Comparison of ENCODE assay signal across 2 cellular contexts in the genomic region with DNA sequence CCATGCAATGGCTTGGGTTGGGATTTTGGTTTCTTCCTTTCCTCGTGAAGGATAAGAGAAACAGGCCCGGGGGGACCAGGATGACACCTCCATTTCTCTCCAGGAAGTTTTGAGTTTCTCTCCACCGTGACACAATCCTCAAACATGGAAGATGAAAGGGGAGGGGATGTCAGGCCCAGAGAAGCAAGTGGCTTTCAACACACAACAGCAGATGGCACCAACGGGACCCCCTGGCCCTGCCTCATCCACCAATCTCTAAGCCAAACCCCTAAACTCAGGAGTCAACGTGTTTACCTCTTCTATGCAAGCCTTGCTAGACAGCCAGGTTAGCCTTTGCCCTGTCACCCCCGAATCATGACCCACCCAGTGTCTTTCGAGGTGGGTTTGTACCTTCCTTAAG.
TF ChIP-seq lines count a peak whose summit lies in the region.

No MANE protein-coding gene starts in this region.

TF ChIP-seq in SK-N-SH, 30 proteins besides CTCF, POLR2A, EP300 and RAD21:
- TF ChIP-seq, protein P1, sequence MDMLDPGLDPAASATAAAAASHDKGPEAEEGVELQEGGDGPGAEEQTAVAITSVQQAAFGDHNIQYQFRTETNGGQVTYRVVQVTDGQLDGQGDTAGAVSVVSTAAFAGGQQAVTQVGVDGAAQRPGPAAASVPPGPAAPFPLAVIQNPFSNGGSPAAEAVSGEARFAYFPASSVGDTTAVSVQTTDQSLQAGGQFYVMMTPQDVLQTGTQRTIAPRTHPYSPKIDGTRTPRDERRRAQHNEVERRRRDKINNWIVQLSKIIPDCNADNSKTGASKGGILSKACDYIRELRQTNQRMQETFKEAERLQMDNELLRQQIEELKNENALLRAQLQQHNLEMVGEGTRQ (IDR thresholded peaks at IDR 0.05; ENCODE audit: borderline replicate concordance, low read depth, low read length) = no peak
- TF ChIP-seq RCOR1 (IDR thresholded peaks at IDR 0.05; ENCODE audit: low read length) (no peak), GABPA (IDR thresholded peaks at IDR 0.05; ENCODE audit: low read depth) (no peak), POLR2AphosphoS5 (IDR thresholded peaks at IDR 0.05; ENCODE audit: low read depth, low read length) (no peak), JUND (IDR thresholded peaks at IDR 0.05) (no peak), ELF1 (IDR thresholded peaks at IDR 0.05) (no peak), RFX5 (IDR thresholded peaks at IDR 0.05; ENCODE audit: low read length) (no peak), CHD2 (IDR thresholded peaks at IDR 0.05; ENCODE audit: low read length, partially characterized antibody) (no peak), FOSL2 (IDR thresholded peaks at IDR 0.05; ENCODE audit: borderline replicate concordance, low read depth) (no peak), FOXM1 (IDR thresholded peaks at IDR 0.05; ENCODE audit: low read depth) (no peak), SMC3 (IDR thresholded peaks at IDR 0.05; ENCODE audit: low read depth, low read length) (no peak), FOXJ3 (CRISPR knock-in tag; IDR thresholded peaks at IDR 0.05) (no peak), TAF1 (IDR thresholded peaks at IDR 0.05; ENCODE audit: borderline replicate concordance, low read depth, low read length) (no peak), EZH2phosphoT487 (IDR thresholded peaks at IDR 0.05; ENCODE audit: borderline replicate concordance, low read depth) (no peak), YY1 (IDR thresholded peaks at IDR 0.05; ENCODE audit: low read depth) (no peak)
- TF ChIP-seq, protein P2, sequence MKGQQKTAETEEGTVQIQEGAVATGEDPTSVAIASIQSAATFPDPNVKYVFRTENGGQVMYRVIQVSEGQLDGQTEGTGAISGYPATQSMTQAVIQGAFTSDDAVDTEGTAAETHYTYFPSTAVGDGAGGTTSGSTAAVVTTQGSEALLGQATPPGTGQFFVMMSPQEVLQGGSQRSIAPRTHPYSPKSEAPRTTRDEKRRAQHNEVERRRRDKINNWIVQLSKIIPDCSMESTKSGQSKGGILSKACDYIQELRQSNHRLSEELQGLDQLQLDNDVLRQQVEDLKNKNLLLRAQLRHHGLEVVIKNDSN (IDR thresholded peaks at IDR 0.05; ENCODE audit: borderline replicate concordance, low read depth) = no peak
- TF ChIP-seq, protein P3, sequence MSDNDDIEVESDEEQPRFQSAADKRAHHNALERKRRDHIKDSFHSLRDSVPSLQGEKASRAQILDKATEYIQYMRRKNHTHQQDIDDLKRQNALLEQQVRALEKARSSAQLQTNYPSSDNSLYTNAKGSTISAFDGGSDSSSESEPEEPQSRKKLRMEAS (IDR thresholded peaks at IDR 0.05; ENCODE audit: low read depth) = no peak
- TF ChIP-seq, protein P4, sequence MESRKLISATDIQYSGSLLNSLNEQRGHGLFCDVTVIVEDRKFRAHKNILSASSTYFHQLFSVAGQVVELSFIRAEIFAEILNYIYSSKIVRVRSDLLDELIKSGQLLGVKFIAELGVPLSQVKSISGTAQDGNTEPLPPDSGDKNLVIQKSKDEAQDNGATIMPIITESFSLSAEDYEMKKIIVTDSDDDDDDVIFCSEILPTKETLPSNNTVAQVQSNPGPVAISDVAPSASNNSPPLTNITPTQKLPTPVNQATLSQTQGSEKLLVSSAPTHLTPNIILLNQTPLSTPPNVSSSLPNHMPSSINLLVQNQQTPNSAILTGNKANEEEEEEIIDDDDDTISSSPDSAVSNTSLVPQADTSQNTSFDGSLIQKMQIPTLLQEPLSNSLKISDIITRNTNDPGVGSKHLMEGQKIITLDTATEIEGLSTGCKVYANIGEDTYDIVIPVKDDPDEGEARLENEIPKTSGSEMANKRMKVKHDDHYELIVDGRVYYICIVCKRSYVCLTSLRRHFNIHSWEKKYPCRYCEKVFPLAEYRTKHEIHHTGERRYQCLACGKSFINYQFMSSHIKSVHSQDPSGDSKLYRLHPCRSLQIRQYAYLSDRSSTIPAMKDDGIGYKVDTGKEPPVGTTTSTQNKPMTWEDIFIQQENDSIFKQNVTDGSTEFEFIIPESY (IDR thresholded peaks at IDR 0.05; ENCODE audit: borderline replicate concordance, low read depth) = no peak
- TF ChIP-seq, protein P5, sequence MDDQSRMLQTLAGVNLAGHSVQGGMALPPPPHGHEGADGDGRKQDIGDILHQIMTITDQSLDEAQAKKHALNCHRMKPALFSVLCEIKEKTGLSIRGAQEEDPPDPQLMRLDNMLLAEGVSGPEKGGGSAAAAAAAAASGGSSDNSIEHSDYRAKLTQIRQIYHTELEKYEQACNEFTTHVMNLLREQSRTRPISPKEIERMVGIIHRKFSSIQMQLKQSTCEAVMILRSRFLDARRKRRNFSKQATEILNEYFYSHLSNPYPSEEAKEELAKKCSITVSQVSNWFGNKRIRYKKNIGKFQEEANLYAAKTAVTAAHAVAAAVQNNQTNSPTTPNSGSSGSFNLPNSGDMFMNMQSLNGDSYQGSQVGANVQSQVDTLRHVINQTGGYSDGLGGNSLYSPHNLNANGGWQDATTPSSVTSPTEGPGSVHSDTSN (IDR thresholded peaks at IDR 0.05) = no peak

TF ChIP-seq in SK-N-SH treated with all-trans-retinoic acid at 6 μM for 48 hours, 23 proteins besides CTCF, POLR2A, EP300 and RAD21:
- TF ChIP-seq RARB (CRISPR knock-in tag; IDR thresholded peaks at IDR 0.05) (no peak), OSR1 (CRISPR knock-in tag; IDR thresholded peaks at IDR 0.05) (no peak), ZNF70 (CRISPR knock-in tag; IDR thresholded peaks at IDR 0.05) (no peak), SNAI2 (CRISPR knock-in tag; IDR thresholded peaks at IDR 0.05) (no peak), ZC3H10 (CRISPR knock-in tag; IDR thresholded peaks at IDR 0.05) (no peak), GLIS3 (CRISPR knock-in tag; IDR thresholded peaks at IDR 0.05) (no peak), ESRRG (CRISPR knock-in tag; IDR thresholded peaks at IDR 0.05) (no peak), ZFP3 (CRISPR knock-in tag; IDR thresholded peaks at IDR 0.05) (no peak), ISL1 (CRISPR knock-in tag; IDR thresholded peaks at IDR 0.05) (no peak), BACH2 (CRISPR knock-in tag; IDR thresholded peaks at IDR 0.05; ENCODE audit: borderline replicate concordance) (no peak), ZNF8 (CRISPR knock-in tag; IDR thresholded peaks at IDR 0.05) (no peak), CSDC2 (CRISPR knock-in tag; IDR thresholded peaks at IDR 0.05) (no peak), TCF4 (CRISPR knock-in tag; IDR thresholded peaks at IDR 0.05; ENCODE audit: borderline replicate concordance) (no peak)
- TF ChIP-seq, protein P6, sequence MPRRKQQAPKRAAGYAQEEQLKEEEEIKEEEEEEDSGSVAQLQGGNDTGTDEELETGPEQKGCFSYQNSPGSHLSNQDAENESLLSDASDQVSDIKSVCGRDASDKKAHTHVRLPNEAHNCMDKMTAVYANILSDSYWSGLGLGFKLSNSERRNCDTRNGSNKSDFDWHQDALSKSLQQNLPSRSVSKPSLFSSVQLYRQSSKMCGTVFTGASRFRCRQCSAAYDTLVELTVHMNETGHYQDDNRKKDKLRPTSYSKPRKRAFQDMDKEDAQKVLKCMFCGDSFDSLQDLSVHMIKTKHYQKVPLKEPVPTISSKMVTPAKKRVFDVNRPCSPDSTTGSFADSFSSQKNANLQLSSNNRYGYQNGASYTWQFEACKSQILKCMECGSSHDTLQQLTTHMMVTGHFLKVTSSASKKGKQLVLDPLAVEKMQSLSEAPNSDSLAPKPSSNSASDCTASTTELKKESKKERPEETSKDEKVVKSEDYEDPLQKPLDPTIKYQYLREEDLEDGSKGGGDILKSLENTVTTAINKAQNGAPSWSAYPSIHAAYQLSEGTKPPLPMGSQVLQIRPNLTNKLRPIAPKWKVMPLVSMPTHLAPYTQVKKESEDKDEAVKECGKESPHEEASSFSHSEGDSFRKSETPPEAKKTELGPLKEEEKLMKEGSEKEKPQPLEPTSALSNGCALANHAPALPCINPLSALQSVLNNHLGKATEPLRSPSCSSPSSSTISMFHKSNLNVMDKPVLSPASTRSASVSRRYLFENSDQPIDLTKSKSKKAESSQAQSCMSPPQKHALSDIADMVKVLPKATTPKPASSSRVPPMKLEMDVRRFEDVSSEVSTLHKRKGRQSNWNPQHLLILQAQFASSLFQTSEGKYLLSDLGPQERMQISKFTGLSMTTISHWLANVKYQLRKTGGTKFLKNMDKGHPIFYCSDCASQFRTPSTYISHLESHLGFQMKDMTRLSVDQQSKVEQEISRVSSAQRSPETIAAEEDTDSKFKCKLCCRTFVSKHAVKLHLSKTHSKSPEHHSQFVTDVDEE (CRISPR knock-in tag; IDR thresholded peaks at IDR 0.05) = no peak
- TF ChIP-seq, protein P7, sequence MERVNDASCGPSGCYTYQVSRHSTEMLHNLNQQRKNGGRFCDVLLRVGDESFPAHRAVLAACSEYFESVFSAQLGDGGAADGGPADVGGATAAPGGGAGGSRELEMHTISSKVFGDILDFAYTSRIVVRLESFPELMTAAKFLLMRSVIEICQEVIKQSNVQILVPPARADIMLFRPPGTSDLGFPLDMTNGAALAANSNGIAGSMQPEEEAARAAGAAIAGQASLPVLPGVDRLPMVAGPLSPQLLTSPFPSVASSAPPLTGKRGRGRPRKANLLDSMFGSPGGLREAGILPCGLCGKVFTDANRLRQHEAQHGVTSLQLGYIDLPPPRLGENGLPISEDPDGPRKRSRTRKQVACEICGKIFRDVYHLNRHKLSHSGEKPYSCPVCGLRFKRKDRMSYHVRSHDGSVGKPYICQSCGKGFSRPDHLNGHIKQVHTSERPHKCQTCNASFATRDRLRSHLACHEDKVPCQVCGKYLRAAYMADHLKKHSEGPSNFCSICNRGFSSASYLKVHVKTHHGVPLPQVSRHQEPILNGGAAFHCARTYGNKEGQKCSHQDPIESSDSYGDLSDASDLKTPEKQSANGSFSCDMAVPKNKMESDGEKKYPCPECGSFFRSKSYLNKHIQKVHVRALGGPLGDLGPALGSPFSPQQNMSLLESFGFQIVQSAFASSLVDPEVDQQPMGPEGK (CRISPR knock-in tag; IDR thresholded peaks at IDR 0.05; ENCODE audit: borderline replicate concordance) = no peak
- TF ChIP-seq, protein P8, sequence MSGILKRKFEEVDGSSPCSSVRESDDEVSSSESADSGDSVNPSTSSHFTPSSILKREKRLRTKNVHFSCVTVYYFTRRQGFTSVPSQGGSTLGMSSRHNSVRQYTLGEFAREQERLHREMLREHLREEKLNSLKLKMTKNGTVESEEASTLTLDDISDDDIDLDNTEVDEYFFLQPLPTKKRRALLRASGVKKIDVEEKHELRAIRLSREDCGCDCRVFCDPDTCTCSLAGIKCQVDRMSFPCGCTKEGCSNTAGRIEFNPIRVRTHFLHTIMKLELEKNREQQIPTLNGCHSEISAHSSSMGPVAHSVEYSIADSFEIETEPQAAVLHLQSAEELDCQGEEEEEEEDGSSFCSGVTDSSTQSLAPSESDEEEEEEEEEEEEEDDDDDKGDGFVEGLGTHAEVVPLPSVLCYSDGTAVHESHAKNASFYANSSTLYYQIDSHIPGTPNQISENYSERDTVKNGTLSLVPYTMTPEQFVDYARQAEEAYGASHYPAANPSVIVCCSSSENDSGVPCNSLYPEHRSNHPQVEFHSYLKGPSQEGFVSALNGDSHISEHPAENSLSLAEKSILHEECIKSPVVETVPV (CRISPR knock-in tag; IDR thresholded peaks at IDR 0.05) = no peak
- TF ChIP-seq, protein P9, sequence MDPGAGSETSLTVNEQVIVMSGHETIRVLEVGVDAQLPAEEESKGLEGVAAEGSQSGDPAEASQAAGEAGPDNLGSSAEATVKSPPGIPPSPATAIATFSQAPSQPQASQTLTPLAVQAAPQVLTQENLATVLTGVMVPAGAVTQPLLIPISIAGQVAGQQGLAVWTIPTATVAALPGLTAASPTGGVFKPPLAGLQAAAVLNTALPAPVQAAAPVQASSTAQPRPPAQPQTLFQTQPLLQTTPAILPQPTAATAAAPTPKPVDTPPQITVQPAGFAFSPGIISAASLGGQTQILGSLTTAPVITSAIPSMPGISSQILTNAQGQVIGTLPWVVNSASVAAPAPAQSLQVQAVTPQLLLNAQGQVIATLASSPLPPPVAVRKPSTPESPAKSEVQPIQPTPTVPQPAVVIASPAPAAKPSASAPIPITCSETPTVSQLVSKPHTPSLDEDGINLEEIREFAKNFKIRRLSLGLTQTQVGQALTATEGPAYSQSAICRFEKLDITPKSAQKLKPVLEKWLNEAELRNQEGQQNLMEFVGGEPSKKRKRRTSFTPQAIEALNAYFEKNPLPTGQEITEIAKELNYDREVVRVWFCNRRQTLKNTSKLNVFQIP (CRISPR knock-in tag; IDR thresholded peaks at IDR 0.05; ENCODE audit: borderline replicate concordance, low read depth) = no peak
